1 cellular context compared by ENCODE assay signal in genomic region chr5:142056831-142057696, GRCh38.
TF ChIP-seq lines count a peak whose summit lies in the region.

No MANE protein-coding gene starts in this region.

TF ChIP-seq in K562, 482 proteins besides CTCF, POLR2A, EP300 and RAD21:
- no peak for TF ChIP-seq RUNX1 (IDR thresholded peaks at IDR 0.05; ENCODE audit: low read depth)
- peak; percentile 80 for TF ChIP-seq ZNF24 (IDR thresholded peaks at IDR 0.05)
TF ChIP-seq in K562: peak in this region for 1.
